In the genomic region with DNA sequence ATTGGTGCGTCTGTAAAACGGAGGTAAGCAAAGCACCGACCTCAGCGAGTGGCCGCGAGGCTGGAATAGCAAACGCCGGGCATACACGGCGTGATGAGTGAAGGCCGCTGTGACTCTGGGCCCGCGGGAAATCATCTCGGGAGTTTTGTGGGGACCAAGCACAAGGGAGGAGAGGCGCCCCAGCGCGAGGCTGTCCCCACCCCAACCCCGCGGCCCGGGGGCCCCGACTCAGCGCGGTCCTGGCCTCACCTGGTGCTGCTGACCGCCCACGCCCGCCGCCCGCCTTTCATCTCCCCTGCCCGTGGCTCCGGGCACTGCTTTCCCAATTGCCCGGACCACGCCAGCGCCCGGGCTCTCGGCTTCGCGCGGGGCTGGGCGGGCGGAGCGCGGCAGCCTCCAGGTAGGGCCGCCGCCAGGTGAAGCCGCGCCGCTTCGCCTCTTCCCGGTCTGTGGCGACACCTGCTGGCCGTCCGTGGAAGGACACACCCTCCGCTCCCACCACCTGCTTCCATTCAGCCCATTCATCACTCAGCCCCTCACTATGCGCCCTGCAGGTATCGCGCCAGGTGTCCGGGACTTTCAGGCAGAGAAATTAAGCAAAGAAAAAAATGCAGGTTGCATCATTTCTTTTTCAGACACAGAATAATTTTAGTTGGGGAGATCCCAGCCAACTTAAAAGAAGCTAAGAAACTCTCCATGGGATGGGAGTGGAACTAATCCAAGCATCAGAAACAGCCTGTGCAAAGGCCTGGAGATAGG, we compare ENCODE assay signal across 8 cellular contexts.
DNase-seq lines count a peak whose midpoint lies in the region; ATAC-seq and TF ChIP-seq lines count a peak whose summit lies in the region.

No MANE protein-coding gene starts in this region.

- peak overlapping the region; percentile 44 for H3K4me3 ChIP-seq in psoas muscle
- no peak overlapping the region for H3K4me3 ChIP-seq in aorta (ENCODE audit: low read length in 2 of 2)

- WGBS in psoas muscle, 3 donors, result 6 to 8% (median 7%) methylated on average over 42 to 57 of the region's 57 CpGs
- WGBS in aorta, 2 donors, result 8 to 10% methylated on average over 52 to 57 of the region's 57 CpGs

- H3K9me3 Mint-ChIP-seq in activated naive CD4-positive, alpha-beta T cell treated with anti-CD3 and anti-CD28 coated beads for 36 hours, result no peaks in the 10 kb centered on the region

- H3K27ac ChIP-seq in psoas muscle, result no peak overlapping the region
- H3K27ac ChIP-seq in aorta (ENCODE audit: low read depth in 1 of 2, low read length in 2 of 2), result no peak overlapping the region

- no peaks in the 10 kb centered on the region for H3K36me3 ChIP-seq in psoas muscle (ENCODE audit: insufficient read depth in 1 of 2, low read depth in 1 of 2)
- H3K36me3 ChIP-seq in aorta (ENCODE audit: control insufficient read depth in 1 of 2, insufficient read depth in 2 of 2, low read length in 1 of 2), result no peaks in the 10 kb centered on the region

- H3K27me3 Mint-ChIP-seq in activated naive CD4-positive, alpha-beta T cell treated with anti-CD3 and anti-CD28 coated beads for 36 hours (ENCODE audit: low read depth), result peaks cover 32% of the 10 kb centered on the region

- H3K27me3 ChIP-seq in psoas muscle (ENCODE audit: insufficient read depth in 3 of 3, low read length in 2 of 3) (peaks cover 0 to 13% (median 3%) of the 10 kb centered on the region in 3 donors), aorta (ENCODE audit: control insufficient read depth in 1 of 2, insufficient read depth in 2 of 2, low read length in 1 of 2) (no peaks in the 10 kb centered on the region)

- intact Hi-C loops in activated naive CD4-positive, alpha-beta T cell treated with anti-CD3 and anti-CD28 coated beads for 36 hours (cut with micrococcal nuclease), result loop anchor here (1.0 to 5.0 kb wide), 2 partner anchors 1255 to 1935 kb away; no protein-coding TSS in a partner anchor
- intact Hi-C loops in left cardiac atrium (cut with DNase I), result loop anchor here (1.0 to 10.0 kb wide), 4 partner anchors 165 to 1942 kb away; no protein-coding TSS in a partner anchor
- intact Hi-C loops in psoas muscle (cut with DNase I), result loop anchor here (1.0 to 2.0 kb wide), 4 partner anchors 123 to 1254 kb away; no protein-coding TSS in a partner anchor
- intact Hi-C loops in aorta (cut with DNase I), result loop anchor here (2.0 to 10.0 kb wide), 3 partner anchors 1254 to 1932 kb away; no protein-coding TSS in a partner anchor

- H3K9me3 ChIP-seq in psoas muscle, result no peaks in the 10 kb centered on the region
- peaks cover 5% of the 10 kb centered on the region for H3K9me3 ChIP-seq in aorta (ENCODE audit: control insufficient read depth, low read length)

- ATAC-seq in HG03565 (IDR thresholded peaks at IDR 0.05; ENCODE audit: unreplicated experiment), result peak; percentile 64
- ATAC-seq in left cardiac atrium, result peak; percentile 74 to 81
- ATAC-seq in psoas muscle, result peak; percentile 80 to 91 (median 88)
- peak; percentile 74 for ATAC-seq in aorta (ENCODE audit: low FRiP score)

- H3K4me3 Mint-ChIP-seq in activated naive CD4-positive, alpha-beta T cell treated with anti-CD3 and anti-CD28 coated beads for 36 hours, result no peak overlapping the region

- no peak overlapping the region for H3K27ac Mint-ChIP-seq in activated naive CD4-positive, alpha-beta T cell treated with anti-CD3 and anti-CD28 coated beads for 36 hours

- no peaks in the 10 kb centered on the region for H3K36me3 Mint-ChIP-seq in activated naive CD4-positive, alpha-beta T cell treated with anti-CD3 and anti-CD28 coated beads for 36 hours (ENCODE audit: low read depth)

- no peaks in the 10 kb centered on the region for H3K4me1 ChIP-seq in psoas muscle
- H3K4me1 ChIP-seq in aorta (ENCODE audit: control insufficient read depth in 1 of 2, insufficient read depth in 2 of 2, low read length in 2 of 2), result no peaks in the 10 kb centered on the region

- CTCF ChIA-PET in activated naive CD4-positive, alpha-beta T cell treated with anti-CD3 and anti-CD28 coated beads for 36 hours (lab: Charles Lee), result interaction anchor here (1.0 to 2.2 kb wide), 9 partner anchors 26 to 1937 kb away, joined by 3 to 8 read pairs (median 4); no protein-coding TSS in a partner anchor

- DNase-seq in NCI-H1436 (lab: John Stamatoyannopoulos, UW) (peak; percentile 70), NCI-H1436 treated with DMSO at 0.1 percent for 48 hours (lab: John Stamatoyannopoulos, UW) (no peak), RPMI8226 (peak; percentile 72), left cardiac atrium (peak; percentile 50), psoas muscle (peak; percentile 54 to 75), aorta (peak; percentile 62 to 89)
- peak; percentile 78 for DNase-seq in activated naive CD4-positive, alpha-beta T cell treated with anti-CD3 and anti-CD28 coated beads for 36 hours

- peak; percentile 99 for TF ChIP-seq CTCF in psoas muscle (IDR thresholded peaks at IDR 0.05)

- no peaks in the 10 kb centered on the region for H3K4me1 Mint-ChIP-seq in activated naive CD4-positive, alpha-beta T cell treated with anti-CD3 and anti-CD28 coated beads for 36 hours (ENCODE audit: low read depth)
